ENCODE assay signal across 13 cellular contexts in the genomic region with DNA sequence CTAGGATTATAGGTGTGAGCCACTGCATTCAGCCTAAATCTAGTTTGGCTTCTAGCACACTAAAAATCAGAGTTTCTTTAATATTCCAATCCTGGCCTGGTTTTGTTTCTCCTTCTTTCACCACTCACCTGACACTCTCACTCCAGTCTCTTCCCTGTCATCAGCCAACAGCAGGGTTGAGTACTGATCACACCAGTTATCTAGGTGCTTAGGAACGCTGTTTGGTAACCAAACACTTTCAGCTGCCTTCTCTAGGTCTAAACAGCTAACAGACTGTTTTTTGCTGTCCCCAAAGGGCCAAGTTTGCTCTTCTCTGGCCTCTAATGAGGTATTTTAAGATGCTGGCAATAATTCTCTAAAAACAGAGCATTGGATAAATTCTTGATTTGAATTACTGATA. TPM values are rescaled to one million over a fixed set of nuclear protein-coding genes. Genes with fewer than 3 reads are reported as not detected.
A peak's percentile ranks its signal among the peaks of the same experiment; 100 is the strongest.
DNase-seq lines count a peak whose midpoint lies in the region; ATAC-seq and TF ChIP-seq lines count a peak whose summit lies in the region.
"Had no signal": no experiment of that assay in that cellular context is flagged by ENCODE, and none has a peak within 500 bp of the region (broad histone marks: within the 10 kb centered on the region; RNA-seq: fewer than 3 reads in every experiment).

No MANE protein-coding gene starts in this region.

- no peaks in the 10 kb centered on the region for H3K36me3 ChIP-seq in ACC112 (ENCODE audit: insufficient read depth, low read length)
- H3K36me3 ChIP-seq in KMS-11 (ENCODE audit: insufficient read depth): no peaks in the 10 kb centered on the region
- H3K36me3 ChIP-seq in ectodermal cell (ENCODE audit: control insufficient read depth, insufficient read depth, low read length): no peaks in the 10 kb centered on the region
- no peaks in the 10 kb centered on the region for H3K36me3 ChIP-seq in brain microvascular endothelial cell (replicated peaks)
- H3K36me3 ChIP-seq: BE2C, esophagus squamous epithelium, sigmoid colon, tibial artery had no signal

- no peaks in the 10 kb centered on the region for H3K4me1 ChIP-seq in ACC112 (ENCODE audit: control insufficient read depth, insufficient read depth, low read length, unreplicated experiment)
- H3K4me1 ChIP-seq in KMS-11 (ENCODE audit: low read depth, poor library complexity, severe bottlenecking): peaks cover 49% of the 10 kb centered on the region
- no peaks in the 10 kb centered on the region for H3K4me1 ChIP-seq in ectodermal cell (ENCODE audit: control insufficient read depth, insufficient read depth, low read length)
- H3K4me1 ChIP-seq: esophagus squamous epithelium, sigmoid colon, tibial artery had no signal

- peak; percentile 49 for ATAC-seq in GM18511 (IDR thresholded peaks at IDR 0.05; ENCODE audit: unreplicated experiment)
- no peak for ATAC-seq in HG02798 (IDR thresholded peaks at IDR 0.05; ENCODE audit: poor library complexity, unreplicated experiment)

- WGBS in ectodermal cell, 2 experiments: 84 to 85% methylated on average over 1 of the region's 1 CpG

- H2AFZ ChIP-seq in ACC112 (ENCODE audit: low read length, unreplicated experiment): peak overlapping the region; percentile 10
- H2AFZ ChIP-seq in KMS-11 (ENCODE audit: low read depth): no peak overlapping the region; the same call in 1 of the 2 replicates

- TF ChIP-seq CTCF in KMS-11 (conservative IDR thresholded peaks at IDR 0.05; ENCODE audit: low read depth, low read length) (no peak), brain microvascular endothelial cell (IDR thresholded peaks at IDR 0.05; ENCODE audit: low read depth, low read length, missing control alignments) (no peak)

- DNase-seq in brain microvascular endothelial cell (no peak), AG20443 (ENCODE audit: low spot score) (no peak), glomerular visceral epithelial cell (ENCODE audit: extremely low spot score) (no peak)
- DNase-seq: BE2C, esophagus squamous epithelium, NCI-H1417, sigmoid colon, tibial artery had no signal

- H3K4me2 ChIP-seq in KMS-11: peak overlapping the region; percentile 41

- H4K20me1 ChIP-seq in KMS-11 (ENCODE audit: insufficient read depth): no peaks in the 10 kb centered on the region

- H3K27me3 ChIP-seq in ACC112 (ENCODE audit: insufficient read depth, low read length) (peaks cover 3% of the 10 kb centered on the region; the same call in 1 of the 2 replicates), KMS-11 (ENCODE audit: insufficient read depth, low read depth) (no peaks in the 10 kb centered on the region), ectodermal cell (ENCODE audit: control insufficient read depth, insufficient read depth, low read length, poor library complexity, severe bottlenecking) (no peaks in the 10 kb centered on the region), brain microvascular endothelial cell (replicated peaks) (no peaks in the 10 kb centered on the region)
- H3K27me3 ChIP-seq: BE2C, esophagus squamous epithelium, sigmoid colon, tibial artery had no signal

- no peaks in the 10 kb centered on the region for H3K79me2 ChIP-seq in ACC112 (ENCODE audit: control insufficient read depth, insufficient read depth, low read length, unreplicated experiment)
- H3K79me2 ChIP-seq in KMS-11 (ENCODE audit: insufficient read depth, low read depth): no peaks in the 10 kb centered on the region

- in situ Hi-C loops in brain microvascular endothelial cell (cut with HindIII; ENCODE audit: low pct_ligation_motif_present, low sequenced_read_pairs): no loop called here

- H3K27ac ChIP-seq in ACC112 (ENCODE audit: low read depth, low read length) (no peak overlapping the region), KMS-11 (peak overlapping the region; percentile 89), ectodermal cell (ENCODE audit: insufficient read depth, low read depth, low read length, poor library complexity, severe bottlenecking) (peak overlapping the region; percentile 12), brain microvascular endothelial cell (no peak overlapping the region)
- H3K27ac ChIP-seq: esophagus squamous epithelium, sigmoid colon, tibial artery had no signal

- H3K9ac ChIP-seq in KMS-11: peak overlapping the region; percentile 55

- H3K4me3 ChIP-seq in ACC112 (ENCODE audit: low read depth, low read length): no peak overlapping the region
- no peak overlapping the region for H3K4me3 ChIP-seq in KMS-11 (IDR thresholded peaks at IDR 0.05; ENCODE audit: insufficient read depth, low read depth, low read length)
- H3K4me3 ChIP-seq in ectodermal cell (ENCODE audit: insufficient read depth, low read depth, low read length): no peak overlapping the region
- H3K4me3 ChIP-seq in brain microvascular endothelial cell (ENCODE audit: low read depth, low read length): no peak overlapping the region
- H3K4me3 ChIP-seq: esophagus squamous epithelium, sigmoid colon, tibial artery had no signal

- H3K9me3 ChIP-seq in ectodermal cell (ENCODE audit: control insufficient read depth, low read length): no peaks in the 10 kb centered on the region
- H3K9me3 ChIP-seq: BE2C, esophagus squamous epithelium, sigmoid colon, tibial artery had no signal

RNA-seq across cellular contexts. Expression of a gene that starts 17.7 kb away (rescaled TPM):
- 5.6 TPM for polyA plus RNA-seq in ectodermal cell (2013, experiment 1 of 4)
- 4.5 TPM for polyA plus RNA-seq in ectodermal cell (2013, experiment 2 of 4)
- polyA plus RNA-seq in ectodermal cell (2013, experiment 3 of 4): 4.8 TPM
- polyA plus RNA-seq in ectodermal cell (2013, experiment 4 of 4): 4.5 TPM

Comparison
In these comparisons a context has a peak if more than half of its experiments do, and no peak if none do; other contexts are left out.
1. H3K27ac ChIP-seq: peak in KMS-11 (single experiment) and ectodermal cell (single experiment); none in ACC112 (single experiment) and brain microvascular endothelial cell (single experiment).